5 cellular contexts compared by ENCODE assay signal in the genomic region with DNA sequence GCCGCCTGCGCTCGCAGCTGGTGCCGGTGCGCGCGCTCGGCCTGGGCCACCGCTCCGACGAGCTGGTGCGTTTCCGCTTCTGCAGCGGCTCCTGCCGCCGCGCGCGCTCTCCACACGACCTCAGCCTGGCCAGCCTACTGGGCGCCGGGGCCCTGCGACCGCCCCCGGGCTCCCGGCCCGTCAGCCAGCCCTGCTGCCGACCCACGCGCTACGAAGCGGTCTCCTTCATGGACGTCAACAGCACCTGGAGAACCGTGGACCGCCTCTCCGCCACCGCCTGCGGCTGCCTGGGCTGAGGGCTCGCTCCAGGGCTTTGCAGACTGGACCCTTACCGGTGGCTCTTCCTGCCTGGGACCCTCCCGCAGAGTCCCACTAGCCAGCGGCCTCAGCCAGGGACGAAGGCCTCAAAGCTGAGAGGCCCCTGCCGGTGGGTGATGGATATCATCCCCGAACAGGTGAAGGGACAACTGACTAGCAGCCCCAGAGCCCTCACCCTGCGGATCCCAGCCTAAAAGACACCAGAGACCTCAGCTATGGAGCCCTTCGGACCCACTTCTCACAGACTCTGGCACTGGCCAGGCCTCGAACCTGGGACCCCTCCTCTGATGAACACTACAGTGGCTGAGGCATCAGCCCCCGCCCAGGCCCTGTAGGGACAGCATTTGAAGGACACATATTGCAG. TPM values are rescaled to one million over a fixed set of nuclear protein-coding genes. Genes with fewer than 3 reads are reported as not detected.
DNase-seq lines count a peak whose midpoint lies in the region; ATAC-seq and TF ChIP-seq lines count a peak whose summit lies in the region.

No MANE protein-coding gene starts in this region.

- peak overlapping the region; percentile 86 for H2AK9ac ChIP-seq in IMR-90 (replicated peaks; ENCODE audit: low read depth, low read length, poor library complexity)

- no peak overlapping the region for H3K4ac ChIP-seq in IMR-90 (ENCODE audit: low read depth, low read length)

- no peak overlapping the region for H3K9ac ChIP-seq in IMR-90 (ENCODE audit: low read depth, low read length)

- no peak overlapping the region for H4K91ac ChIP-seq in IMR-90 (ENCODE audit: insufficient read depth, low read depth, low read length)

- H3K9me1 ChIP-seq in IMR-90 (ENCODE audit: insufficient read depth, low read length), result peaks cover 6% of the 10 kb centered on the region

- no peaks in the 10 kb centered on the region for H3K36me3 ChIP-seq in IMR-90 (ENCODE audit: control insufficient read depth, insufficient read depth, low read length)

- no peak overlapping the region for H2AK5ac ChIP-seq in IMR-90 (ENCODE audit: low read depth, low read length)

- peaks cover 10% of the 10 kb centered on the region for H3K4me1 ChIP-seq in IMR-90 (ENCODE audit: control insufficient read depth, insufficient read depth, low read length)

- H4K20me1 ChIP-seq in IMR-90 (ENCODE audit: insufficient read depth, low read length), result peaks cover 3% of the 10 kb centered on the region; the same call in 1 of the 2 replicates

- H3K27me3 ChIP-seq in IMR-90 (ENCODE audit: control insufficient read depth, insufficient read depth, low read length), result no peaks in the 10 kb centered on the region; the same call in 1 of the 2 replicates

- peaks cover 0 to 8% of the 10 kb centered on the region in 2 experiments; a peak in 1 of 4 replicates for H3K79me1 ChIP-seq in IMR-90 (ENCODE audit: low read depth in 1 of 2, low read length in 2 of 2)

- no peak overlapping the region for H3K23ac ChIP-seq in IMR-90 (ENCODE audit: low read depth, low read length)

- H3K4me3 ChIP-seq in IMR-90 (ENCODE audit: insufficient read depth, low read depth, low read length) (peak overlapping the region; percentile 30), astrocyte of the cerebellum (ENCODE audit: low read depth, low read length) (peak overlapping the region; percentile 31)

- H4K8ac ChIP-seq in IMR-90 (ENCODE audit: low read depth in 2 of 2, low read length in 2 of 2), result no peak overlapping the region

- H3K4me2 ChIP-seq in IMR-90 (ENCODE audit: low read depth, low read length), result peak overlapping the region; percentile 60; the same call in 1 of the 2 replicates

- TF ChIP-seq CTCF in IMR-90 (conservative IDR thresholded peaks at IDR 0.05; ENCODE audit: low read depth, low read length) (no peak), astrocyte of the cerebellum (IDR thresholded peaks at IDR 0.05; ENCODE audit: low read depth, low read length, missing control alignments) (peak; percentile 38)

- ATAC-seq in IMR-90 (ENCODE audit: low read depth) (peak; percentile 55), HG02973 (IDR thresholded peaks at IDR 0.05; ENCODE audit: unreplicated experiment) (no peak)

- TF ChIP-seq POLR2A in IMR-90 (IDR thresholded peaks at IDR 0.05; ENCODE audit: low read depth, low read length), result no peak

- peak overlapping the region; percentile 85 for H2AFZ ChIP-seq in IMR-90 (replicated peaks; ENCODE audit: low read length, poor library complexity)

- no peak overlapping the region for H3K56ac ChIP-seq in IMR-90 (ENCODE audit: extremely low read depth, insufficient read depth, low read length)

- POLR2A ChIA-PET in IMR-90 (lab: Charles Lee; ENCODE audit: unreplicated experiment), result no interaction called here

- CTCF ChIA-PET in IMR-90 (lab: Yijun Ruan, JAX), result interaction anchor here (5.6 kb wide), 1 partner anchor 170 kb away, joined by 149 read pairs; no protein-coding TSS in a partner anchor

- BruUV-seq in IMR-90 (replicated peaks; lab: Mats Ljungman, UMichigan), result no TSS peak

- dilution Hi-C loops in IMR-90 (cut with HindIII; ENCODE audit: low sequenced_read_pairs, unreplicated experiment), result no loop called here

- no peak for TF ChIP-seq RAD21 in IMR-90 (IDR thresholded peaks at IDR 0.05; ENCODE audit: low read length)

- DNase-seq in IMR-90 (peak; percentile 16), astrocyte of the cerebellum (ENCODE audit: low read depth) (no peak), midbrain (lab: John Stamatoyannopoulos, UW) (peak; percentile 16)
- DNase-seq in activated CD4-positive, CD25-positive, alpha-beta regulatory T cell (lab: John Stamatoyannopoulos, UW), result no peak

- H2BK120ac ChIP-seq in IMR-90 (ENCODE audit: low read depth, low read length), result no peak overlapping the region

- H2BK15ac ChIP-seq in IMR-90 (ENCODE audit: low read depth, low read length), result no peak overlapping the region

- no peak overlapping the region for H2BK20ac ChIP-seq in IMR-90 (ENCODE audit: low read depth, low read length)

- no peak overlapping the region for H3K18ac ChIP-seq in IMR-90 (ENCODE audit: low read depth, low read length)

- in situ Hi-C loops in IMR-90 (cut with MboI; ENCODE audit: low sequenced_read_pairs) (no loop called here), astrocyte of the cerebellum (cut with HindIII; ENCODE audit: low sequenced_read_pairs) (loop anchor here (5.0 kb wide), 3 partner anchors 74 to 169 kb away; no protein-coding TSS in a partner anchor)

- no peak overlapping the region for H4K5ac ChIP-seq in IMR-90 (ENCODE audit: low read depth, low read length)

- 10% methylated on average over 44 of the region's 49 CpGs; no CpG with 5 or more reads in 1 of the 2 experiments for WGBS in IMR-90 (ENCODE audit: extremely low coverage in 2 of 2, insufficient read length in 1 of 2), 2 experiments

- H3K9me3 ChIP-seq in IMR-90 (ENCODE audit: control insufficient read depth, insufficient read depth, low read length), result no peaks in the 10 kb centered on the region

- intact Hi-C loops in IMR-90 (cut with micrococcal nuclease), result no loop called here

- H2BK5ac ChIP-seq in IMR-90 (ENCODE audit: low read depth, low read length, poor library complexity, severe bottlenecking), result no peak overlapping the region

- no peak overlapping the region for H3K27ac ChIP-seq in IMR-90 (ENCODE audit: insufficient read depth, low read length)

- no peak overlapping the region for H3K14ac ChIP-seq in IMR-90 (replicated peaks; ENCODE audit: low read depth, low read length)

TF ChIP-seq in IMR-90, 13 proteins besides CTCF, POLR2A, EP300 and RAD21:
- no peak for TF ChIP-seq RFX5 (IDR thresholded peaks at IDR 0.05; ENCODE audit: low read depth, low read length)
- TF ChIP-seq, protein P1, sequence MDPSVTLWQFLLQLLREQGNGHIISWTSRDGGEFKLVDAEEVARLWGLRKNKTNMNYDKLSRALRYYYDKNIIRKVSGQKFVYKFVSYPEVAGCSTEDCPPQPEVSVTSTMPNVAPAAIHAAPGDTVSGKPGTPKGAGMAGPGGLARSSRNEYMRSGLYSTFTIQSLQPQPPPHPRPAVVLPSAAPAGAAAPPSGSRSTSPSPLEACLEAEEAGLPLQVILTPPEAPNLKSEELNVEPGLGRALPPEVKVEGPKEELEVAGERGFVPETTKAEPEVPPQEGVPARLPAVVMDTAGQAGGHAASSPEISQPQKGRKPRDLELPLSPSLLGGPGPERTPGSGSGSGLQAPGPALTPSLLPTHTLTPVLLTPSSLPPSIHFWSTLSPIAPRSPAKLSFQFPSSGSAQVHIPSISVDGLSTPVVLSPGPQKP (IDR thresholded peaks at IDR 0.05; ENCODE audit: borderline replicate concordance, low read depth, low read length), result no peak
- TF ChIP-seq MXI1 (IDR thresholded peaks at IDR 0.05; ENCODE audit: borderline replicate concordance, low read depth, low read length), result no peak
- no peak for TF ChIP-seq MAZ (IDR thresholded peaks at IDR 0.05; ENCODE audit: borderline replicate concordance, low read depth, low read length)
- no peak for TF ChIP-seq BHLHE40 (IDR thresholded peaks at IDR 0.05; ENCODE audit: low read depth, low read length)
- TF ChIP-seq RCOR1 (IDR thresholded peaks at IDR 0.05; ENCODE audit: insufficient replicate concordance, low read length), result no peak
- no peak for TF ChIP-seq CEBPB (IDR thresholded peaks at IDR 0.05; ENCODE audit: low read depth, low read length)
- TF ChIP-seq SMC3 (IDR thresholded peaks at IDR 0.05; ENCODE audit: low read depth, low read length), result no peak
- TF ChIP-seq NFE2L2 (IDR thresholded peaks at IDR 0.05; ENCODE audit: low read depth, low read length), result no peak
- TF ChIP-seq, protein P2, sequence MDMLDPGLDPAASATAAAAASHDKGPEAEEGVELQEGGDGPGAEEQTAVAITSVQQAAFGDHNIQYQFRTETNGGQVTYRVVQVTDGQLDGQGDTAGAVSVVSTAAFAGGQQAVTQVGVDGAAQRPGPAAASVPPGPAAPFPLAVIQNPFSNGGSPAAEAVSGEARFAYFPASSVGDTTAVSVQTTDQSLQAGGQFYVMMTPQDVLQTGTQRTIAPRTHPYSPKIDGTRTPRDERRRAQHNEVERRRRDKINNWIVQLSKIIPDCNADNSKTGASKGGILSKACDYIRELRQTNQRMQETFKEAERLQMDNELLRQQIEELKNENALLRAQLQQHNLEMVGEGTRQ (IDR thresholded peaks at IDR 0.05; ENCODE audit: low read depth, low read length), result no peak

RNA-seq across cellular contexts. Expression of a gene that starts 3.0 kb away (rescaled TPM):
- total RNA-seq in IMR-90 (2012; rRNA removed), result not detected in 2 replicates
- polyA plus RNA-seq in IMR-90 (2012; rRNA removed), result 0.23 and 0.29 TPM in 2 replicates
- 0.06 and 0.30 TPM in 2 replicates for polyA plus RNA-seq in IMR-90 (2012; cell fraction: cytosol; rRNA removed)
- polyA plus RNA-seq in IMR-90 (2012; cell fraction: nucleus; rRNA removed; ENCODE audit: low replicate concordance), result 2.3 and 5.2 TPM in 2 replicates

RNA-seq across cellular contexts. Expression of a gene that starts 10.1 kb away (rescaled TPM):
- 14.2 and 15.2 TPM in 2 replicates for total RNA-seq in IMR-90 (2012; rRNA removed)
- 18.7 and 19.0 TPM in 2 replicates for polyA plus RNA-seq in IMR-90 (2012; rRNA removed)
- 17.0 and 20.8 TPM in 2 replicates for polyA plus RNA-seq in IMR-90 (2012; cell fraction: cytosol; rRNA removed)
- 38.2 and 128 TPM in 2 replicates for polyA plus RNA-seq in IMR-90 (2012; cell fraction: nucleus; rRNA removed; ENCODE audit: low replicate concordance)

RNA-seq across cellular contexts. Expression of a gene that starts 33.2 kb away (rescaled TPM):
- total RNA-seq in IMR-90 (2012; rRNA removed), result 18.9 and 21.0 TPM in 2 replicates
- 32.2 and 38.0 TPM in 2 replicates for polyA plus RNA-seq in IMR-90 (2012; rRNA removed)
- polyA plus RNA-seq in IMR-90 (2012; cell fraction: cytosol; rRNA removed), result 23.4 and 39.1 TPM in 2 replicates
- 133 and 182 TPM in 2 replicates for polyA plus RNA-seq in IMR-90 (2012; cell fraction: nucleus; rRNA removed; ENCODE audit: low replicate concordance)

RNA-seq across cellular contexts. Expression of a gene that starts 38.1 kb away (rescaled TPM):
- 72.1 and 80.3 TPM in 2 replicates for total RNA-seq in IMR-90 (2012; rRNA removed)
- 169 and 209 TPM in 2 replicates for polyA plus RNA-seq in IMR-90 (2012; rRNA removed)
- polyA plus RNA-seq in IMR-90 (2012; cell fraction: cytosol; rRNA removed), result 211 and 228 TPM in 2 replicates
- polyA plus RNA-seq in IMR-90 (2012; cell fraction: nucleus; rRNA removed; ENCODE audit: low replicate concordance), result 173 and 195 TPM in 2 replicates

RNA-seq across cellular contexts. Expression of a gene that starts 42.4 kb away (rescaled TPM):
- 57.2 and 60.8 TPM in 2 replicates for total RNA-seq in IMR-90 (2012; rRNA removed)
- 52.3 and 74.7 TPM in 2 replicates for polyA plus RNA-seq in IMR-90 (2012; rRNA removed)
- polyA plus RNA-seq in IMR-90 (2012; cell fraction: cytosol; rRNA removed), result 67.7 and 79.7 TPM in 2 replicates
- 31.2 and 77.9 TPM in 2 replicates for polyA plus RNA-seq in IMR-90 (2012; cell fraction: nucleus; rRNA removed; ENCODE audit: low replicate concordance)

Comparison
In these comparisons a context has a peak if more than half of its experiments do, and no peak if none do; other contexts are left out.
1. DNase-seq: peak in IMR-90 (single experiment) and midbrain (single experiment); none in astrocyte of the cerebellum (single experiment) and activated CD4-positive, CD25-positive, alpha-beta regulatory T cell (0 of 4).